15 cellular contexts compared by ENCODE assay signal in the genomic region with DNA sequence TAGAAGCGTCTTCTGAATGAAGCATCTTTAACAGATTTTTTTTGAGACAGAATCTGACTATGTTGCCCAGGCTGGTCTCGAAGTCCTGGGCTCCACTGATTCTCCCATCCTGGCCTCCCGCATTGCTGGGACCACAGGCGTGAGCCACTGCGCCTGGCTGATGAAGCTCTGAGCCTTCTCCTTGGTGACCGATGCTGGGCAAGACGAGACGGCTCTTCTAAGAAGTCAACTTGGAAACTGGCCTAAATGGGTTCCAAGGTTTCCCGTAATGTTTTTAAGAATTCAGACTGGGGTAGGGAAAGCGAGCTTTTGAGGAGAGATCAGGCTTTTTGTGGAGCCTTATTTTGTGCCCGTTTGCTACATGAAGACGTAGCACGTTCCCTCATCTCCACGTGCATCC.
"Had no signal": no experiment of that assay in that cellular context is flagged by ENCODE, and none has a peak within 500 bp of the region (broad histone marks: within the 10 kb centered on the region; RNA-seq: fewer than 3 reads in every experiment).

No MANE protein-coding gene starts in this region.

- H3K4me1 ChIP-seq: gastrocnemius medialis had no signal

- H3K9me3 ChIP-seq: esophagus muscularis mucosa, gastrocnemius medialis, neutrophil, stomach had no signal

- H3K4me2 ChIP-seq: smooth muscle cell had no signal

- H3K4me3 ChIP-seq: esophagus muscularis mucosa, gastrocnemius medialis, smooth muscle cell, stomach had no signal

- H3K36me3 ChIP-seq: neutrophil had no signal

- H3K27ac ChIP-seq: epithelial cell of prostate, esophagus muscularis mucosa, gastrocnemius medialis, neutrophil had no signal

- ATAC-seq: effector memory CD8-positive, alpha-beta T cell; gastrocnemius medialis; naive thymus-derived CD4-positive, alpha-beta T cell had no signal

- DNase-seq: central memory CD4-positive, alpha-beta T cell; cortex of kidney; effector memory CD8-positive, alpha-beta T cell; gastrocnemius medialis; naive thymus-derived CD4-positive, alpha-beta T cell; nephron progenitor cell; right cardiac atrium; stimulated activated CD4-positive, alpha-beta T cell treated with anti-CD3 and anti-CD28 coated beads, Interleukin-4, amount 100 ng/mL, for 1 hour; stimulated activated naive CD4-positive, alpha-beta T cell; stomach; trophoblast cell had no signal

- H3K27me3 ChIP-seq: esophagus muscularis mucosa, gastrocnemius medialis, neutrophil, stomach had no signal
